1 cellular context compared by ENCODE assay signal in the genomic region with DNA sequence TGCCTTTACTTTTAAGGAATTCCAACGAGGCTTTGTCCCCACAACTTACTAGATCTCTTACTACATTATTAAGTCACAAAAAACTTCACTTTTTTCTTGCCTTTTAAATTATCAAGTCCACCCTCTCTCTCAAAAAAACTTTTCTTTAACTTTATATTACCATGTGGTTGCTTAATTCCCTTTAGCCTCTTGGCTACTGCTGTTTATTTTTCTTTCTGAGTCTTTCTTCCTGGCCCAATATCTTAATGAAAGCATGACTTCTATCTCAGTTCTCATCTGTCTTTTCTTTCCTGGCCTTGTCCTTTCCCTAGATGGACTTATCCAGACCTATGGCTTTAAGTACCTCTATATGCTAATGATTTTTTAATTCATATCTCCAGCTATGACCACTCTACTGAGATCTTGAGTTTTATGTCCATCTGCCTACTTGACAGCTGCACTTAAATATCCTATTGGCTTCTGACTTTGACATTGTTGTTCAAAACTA.
TF ChIP-seq lines count a peak whose summit lies in the region.

No MANE protein-coding gene starts in this region.

TF ChIP-seq in H1, 55 proteins besides CTCF, POLR2A, EP300 and RAD21 (continued from another document):
- TF ChIP-seq, protein P1, sequence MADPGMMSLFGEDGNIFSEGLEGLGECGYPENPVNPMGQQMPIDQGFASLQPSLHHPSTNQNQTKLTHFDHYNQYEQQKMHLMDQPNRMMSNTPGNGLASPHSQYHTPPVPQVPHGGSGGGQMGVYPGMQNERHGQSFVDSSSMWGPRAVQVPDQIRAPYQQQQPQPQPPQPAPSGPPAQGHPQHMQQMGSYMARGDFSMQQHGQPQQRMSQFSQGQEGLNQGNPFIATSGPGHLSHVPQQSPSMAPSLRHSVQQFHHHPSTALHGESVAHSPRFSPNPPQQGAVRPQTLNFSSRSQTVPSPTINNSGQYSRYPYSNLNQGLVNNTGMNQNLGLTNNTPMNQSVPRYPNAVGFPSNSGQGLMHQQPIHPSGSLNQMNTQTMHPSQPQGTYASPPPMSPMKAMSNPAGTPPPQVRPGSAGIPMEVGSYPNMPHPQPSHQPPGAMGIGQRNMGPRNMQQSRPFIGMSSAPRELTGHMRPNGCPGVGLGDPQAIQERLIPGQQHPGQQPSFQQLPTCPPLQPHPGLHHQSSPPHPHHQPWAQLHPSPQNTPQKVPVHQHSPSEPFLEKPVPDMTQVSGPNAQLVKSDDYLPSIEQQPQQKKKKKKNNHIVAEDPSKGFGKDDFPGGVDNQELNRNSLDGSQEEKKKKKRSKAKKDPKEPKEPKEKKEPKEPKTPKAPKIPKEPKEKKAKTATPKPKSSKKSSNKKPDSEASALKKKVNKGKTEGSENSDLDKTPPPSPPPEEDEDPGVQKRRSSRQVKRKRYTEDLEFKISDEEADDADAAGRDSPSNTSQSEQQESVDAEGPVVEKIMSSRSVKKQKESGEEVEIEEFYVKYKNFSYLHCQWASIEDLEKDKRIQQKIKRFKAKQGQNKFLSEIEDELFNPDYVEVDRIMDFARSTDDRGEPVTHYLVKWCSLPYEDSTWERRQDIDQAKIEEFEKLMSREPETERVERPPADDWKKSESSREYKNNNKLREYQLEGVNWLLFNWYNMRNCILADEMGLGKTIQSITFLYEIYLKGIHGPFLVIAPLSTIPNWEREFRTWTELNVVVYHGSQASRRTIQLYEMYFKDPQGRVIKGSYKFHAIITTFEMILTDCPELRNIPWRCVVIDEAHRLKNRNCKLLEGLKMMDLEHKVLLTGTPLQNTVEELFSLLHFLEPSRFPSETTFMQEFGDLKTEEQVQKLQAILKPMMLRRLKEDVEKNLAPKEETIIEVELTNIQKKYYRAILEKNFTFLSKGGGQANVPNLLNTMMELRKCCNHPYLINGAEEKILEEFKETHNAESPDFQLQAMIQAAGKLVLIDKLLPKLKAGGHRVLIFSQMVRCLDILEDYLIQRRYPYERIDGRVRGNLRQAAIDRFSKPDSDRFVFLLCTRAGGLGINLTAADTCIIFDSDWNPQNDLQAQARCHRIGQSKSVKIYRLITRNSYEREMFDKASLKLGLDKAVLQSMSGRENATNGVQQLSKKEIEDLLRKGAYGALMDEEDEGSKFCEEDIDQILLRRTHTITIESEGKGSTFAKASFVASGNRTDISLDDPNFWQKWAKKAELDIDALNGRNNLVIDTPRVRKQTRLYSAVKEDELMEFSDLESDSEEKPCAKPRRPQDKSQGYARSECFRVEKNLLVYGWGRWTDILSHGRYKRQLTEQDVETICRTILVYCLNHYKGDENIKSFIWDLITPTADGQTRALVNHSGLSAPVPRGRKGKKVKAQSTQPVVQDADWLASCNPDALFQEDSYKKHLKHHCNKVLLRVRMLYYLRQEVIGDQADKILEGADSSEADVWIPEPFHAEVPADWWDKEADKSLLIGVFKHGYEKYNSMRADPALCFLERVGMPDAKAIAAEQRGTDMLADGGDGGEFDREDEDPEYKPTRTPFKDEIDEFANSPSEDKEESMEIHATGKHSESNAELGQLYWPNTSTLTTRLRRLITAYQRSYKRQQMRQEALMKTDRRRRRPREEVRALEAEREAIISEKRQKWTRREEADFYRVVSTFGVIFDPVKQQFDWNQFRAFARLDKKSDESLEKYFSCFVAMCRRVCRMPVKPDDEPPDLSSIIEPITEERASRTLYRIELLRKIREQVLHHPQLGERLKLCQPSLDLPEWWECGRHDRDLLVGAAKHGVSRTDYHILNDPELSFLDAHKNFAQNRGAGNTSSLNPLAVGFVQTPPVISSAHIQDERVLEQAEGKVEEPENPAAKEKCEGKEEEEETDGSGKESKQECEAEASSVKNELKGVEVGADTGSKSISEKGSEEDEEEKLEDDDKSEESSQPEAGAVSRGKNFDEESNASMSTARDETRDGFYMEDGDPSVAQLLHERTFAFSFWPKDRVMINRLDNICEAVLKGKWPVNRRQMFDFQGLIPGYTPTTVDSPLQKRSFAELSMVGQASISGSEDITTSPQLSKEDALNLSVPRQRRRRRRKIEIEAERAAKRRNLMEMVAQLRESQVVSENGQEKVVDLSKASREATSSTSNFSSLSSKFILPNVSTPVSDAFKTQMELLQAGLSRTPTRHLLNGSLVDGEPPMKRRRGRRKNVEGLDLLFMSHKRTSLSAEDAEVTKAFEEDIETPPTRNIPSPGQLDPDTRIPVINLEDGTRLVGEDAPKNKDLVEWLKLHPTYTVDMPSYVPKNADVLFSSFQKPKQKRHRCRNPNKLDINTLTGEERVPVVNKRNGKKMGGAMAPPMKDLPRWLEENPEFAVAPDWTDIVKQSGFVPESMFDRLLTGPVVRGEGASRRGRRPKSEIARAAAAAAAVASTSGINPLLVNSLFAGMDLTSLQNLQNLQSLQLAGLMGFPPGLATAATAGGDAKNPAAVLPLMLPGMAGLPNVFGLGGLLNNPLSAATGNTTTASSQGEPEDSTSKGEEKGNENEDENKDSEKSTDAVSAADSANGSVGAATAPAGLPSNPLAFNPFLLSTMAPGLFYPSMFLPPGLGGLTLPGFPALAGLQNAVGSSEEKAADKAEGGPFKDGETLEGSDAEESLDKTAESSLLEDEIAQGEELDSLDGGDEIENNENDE (IDR thresholded peaks at IDR 0.05; ENCODE audit: insufficient replicate concordance, low read length), result no peak
- TF ChIP-seq, protein P2, sequence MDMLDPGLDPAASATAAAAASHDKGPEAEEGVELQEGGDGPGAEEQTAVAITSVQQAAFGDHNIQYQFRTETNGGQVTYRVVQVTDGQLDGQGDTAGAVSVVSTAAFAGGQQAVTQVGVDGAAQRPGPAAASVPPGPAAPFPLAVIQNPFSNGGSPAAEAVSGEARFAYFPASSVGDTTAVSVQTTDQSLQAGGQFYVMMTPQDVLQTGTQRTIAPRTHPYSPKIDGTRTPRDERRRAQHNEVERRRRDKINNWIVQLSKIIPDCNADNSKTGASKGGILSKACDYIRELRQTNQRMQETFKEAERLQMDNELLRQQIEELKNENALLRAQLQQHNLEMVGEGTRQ (IDR thresholded peaks at IDR 0.05; ENCODE audit: low read length), result no peak
- TF ChIP-seq, protein P3, sequence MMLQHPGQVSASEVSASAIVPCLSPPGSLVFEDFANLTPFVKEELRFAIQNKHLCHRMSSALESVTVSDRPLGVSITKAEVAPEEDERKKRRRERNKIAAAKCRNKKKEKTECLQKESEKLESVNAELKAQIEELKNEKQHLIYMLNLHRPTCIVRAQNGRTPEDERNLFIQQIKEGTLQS (IDR thresholded peaks at IDR 0.05; ENCODE audit: insufficient read depth, low read depth, low read length), result no peak
- TF ChIP-seq CBX8 (IDR thresholded peaks at IDR 0.05; ENCODE audit: borderline replicate concordance, low read depth, low read length) (no peak), CBX5 (IDR thresholded peaks at IDR 0.05; ENCODE audit: low read depth, low read length) (no peak), HDAC6 (IDR thresholded peaks at IDR 0.05; ENCODE audit: low read depth, low read length) (no peak), TEAD4 (IDR thresholded peaks at IDR 0.05; ENCODE audit: low read depth, low read length) (no peak), PHF8 (conservative IDR thresholded peaks at IDR 0.05; ENCODE audit: low read depth, low read length) (no peak)
